In genomic region chr1:224736619-224737352, GRCh38 we compare ENCODE assay signal across 10 cellular contexts.
DNase-seq lines count a peak whose midpoint lies in the region; ATAC-seq, FAIRE-seq and TF ChIP-seq lines count a peak whose summit lies in the region.
"Had no signal": no experiment of that assay in that cellular context is flagged by ENCODE, and none has a peak within 500 bp of the region (broad histone marks: within the 10 kb centered on the region; RNA-seq: fewer than 3 reads in every experiment).

No MANE protein-coding gene starts in this region.

- no peak for DNase-seq in Right ventricle myocardium inferior (ENCODE audit: missing footprints)
- DNase-seq in cardiac septum (ENCODE audit: low spot score): no peak
- DNase-seq in cardiac fibroblast (ENCODE audit: low read depth in 2 of 2): peak; percentile 67 to 72
- DNase-seq in pancreas: no peak
- no peak for DNase-seq in RWPE1 (ENCODE audit: low spot score)
- no peak for DNase-seq in Caco-2
- no peak for DNase-seq in NCI-H524 (lab: John Stamatoyannopoulos, UW)
- DNase-seq: CD4-positive, CD25-positive, alpha-beta regulatory T cell; naive B cell had no signal

- H3K9me3 ChIP-seq in pancreas (no peaks in the 10 kb centered on the region), Caco-2 (no peaks in the 10 kb centered on the region)

- POLR2A ChIA-PET in RWPE1 (lab: Yijun Ruan, JAX; ENCODE audit: low non-redundant PET) (no interaction called here), Caco-2 (lab: Charles Lee) (no interaction called here)

- no peaks in the 10 kb centered on the region for H3K9me3 Mint-ChIP-seq in Caco-2 (ENCODE audit: unreplicated experiment)
- H3K9me3 Mint-ChIP-seq: CD4-positive, CD25-positive, alpha-beta regulatory T cell; naive B cell had no signal

- intact Hi-C loops in Right ventricle myocardium inferior (cut with DNase I): no loop called here
- intact Hi-C loops in cardiac septum (cut with DNase I): no loop called here
- intact Hi-C loops in pancreas (cut with DNase I): no loop called here
- intact Hi-C loops in Caco-2 (cut with micrococcal nuclease; ENCODE audit: unreplicated experiment): no loop called here

- TF ChIP-seq CTCF in cardiac fibroblast (IDR thresholded peaks at IDR 0.05; ENCODE audit: low read depth, low read length) (no peak), pancreas (IDR thresholded peaks at IDR 0.05) (no peak), RWPE1 (conservative IDR thresholded peaks at IDR 0.05; ENCODE audit: low read depth) (no peak), Caco-2 (IDR thresholded peaks at IDR 0.05; ENCODE audit: insufficient read depth in 1 of 2, low read depth in 1 of 2, low read length in 1 of 2, severe bottlenecking in 1 of 2, unreplicated experiment in 1 of 2) (no peak)

- H3K27ac ChIP-seq in pancreas (no peak overlapping the region), RWPE1 (no peak overlapping the region)

- H3K4me3 ChIP-seq in cardiac fibroblast (replicated peaks in 1 of 2; ENCODE audit: low read depth in 2 of 2, low read length in 2 of 2) (no peak overlapping the region), pancreas (no peak overlapping the region), Caco-2 (ENCODE audit: low read depth, low read length) (no peak overlapping the region)

- CTCF ChIA-PET in RWPE1 (lab: Yijun Ruan, JAX) (interaction anchor here (0.6 to 0.7 kb wide), 2 partner anchors 10 to 1619 kb away, joined by 3 to 4 read pairs; no protein-coding TSS in a partner anchor), Caco-2 (lab: Charles Lee) (interaction anchor here (0.6 to 0.9 kb wide), 2 partner anchors 24 to 186 kb away, joined by 3 to 4 read pairs; no protein-coding TSS in a partner anchor)

- H3K4me3 Mint-ChIP-seq in Caco-2 (ENCODE audit: unreplicated experiment): no peak overlapping the region
- H3K4me3 Mint-ChIP-seq: CD4-positive, CD25-positive, alpha-beta regulatory T cell; naive B cell had no signal

- no peak for FAIRE-seq in pancreas (lab: Jason Lieb, UNC)

- BruUV-seq in Caco-2 (replicated peaks; lab: Mats Ljungman, UMichigan): no TSS peak

- H3K36me3 Mint-ChIP-seq in Caco-2 (ENCODE audit: insufficient read depth, unreplicated experiment): no peaks in the 10 kb centered on the region
- H3K36me3 Mint-ChIP-seq: CD4-positive, CD25-positive, alpha-beta regulatory T cell; naive B cell had no signal

- no peaks in the 10 kb centered on the region for H3K27me3 Mint-ChIP-seq in Caco-2 (ENCODE audit: insufficient read depth, unreplicated experiment)
- H3K27me3 Mint-ChIP-seq: naive B cell had no signal

- H3K27ac Mint-ChIP-seq in Caco-2 (ENCODE audit: unreplicated experiment): no peak overlapping the region
- H3K27ac Mint-ChIP-seq: CD4-positive, CD25-positive, alpha-beta regulatory T cell; naive B cell had no signal

- peaks cover 6% of the 10 kb centered on the region for H3K4me1 Mint-ChIP-seq in Caco-2 (ENCODE audit: low read depth, unreplicated experiment)
- H3K4me1 Mint-ChIP-seq: naive B cell had no signal

- H3K36me3 ChIP-seq in pancreas: no peaks in the 10 kb centered on the region
- H3K36me3 ChIP-seq in Caco-2 (ENCODE audit: control insufficient read depth, insufficient read depth, low read length): no peaks in the 10 kb centered on the region

- H3K27me3 ChIP-seq in pancreas: no peaks in the 10 kb centered on the region
- no peaks in the 10 kb centered on the region for H3K27me3 ChIP-seq in Caco-2 (replicated peaks; ENCODE audit: control insufficient read depth, insufficient read depth, low read length)

- 66 to 67% methylated on average over 16 of the region's 16 CpGs for WGBS in pancreas, 2 donors

- H3K4me1 ChIP-seq in pancreas (peaks cover 0 to 6% (median 0%) of the 10 kb centered on the region in 3 donors), Caco-2 (no peaks in the 10 kb centered on the region)

- ATAC-seq in Right ventricle myocardium inferior: peak; percentile 69
- ATAC-seq in HG03097 (IDR thresholded peaks at IDR 0.05; ENCODE audit: low FRiP score, unreplicated experiment): peak; percentile 69
- peak in 3 of 4 donors; percentile 26 to 49 (median 41) for ATAC-seq in pancreas

Comparison
In these comparisons a context has a peak if more than half of its experiments do, and no peak if none do; other contexts are left out.
1. DNase-seq: peak in cardiac fibroblast (2 of 2); none in Right ventricle myocardium inferior (single experiment), cardiac septum (single experiment), pancreas (0 of 6), RWPE1 (single experiment), Caco-2 (0 of 2) and NCI-H524 (0 of 2).
2. Peak in every context shown above with its lines, with median percentiles within 50 percentile points of each other: ATAC-seq.